ENCODE assay signal across 1 cellular context in the genomic region with DNA sequence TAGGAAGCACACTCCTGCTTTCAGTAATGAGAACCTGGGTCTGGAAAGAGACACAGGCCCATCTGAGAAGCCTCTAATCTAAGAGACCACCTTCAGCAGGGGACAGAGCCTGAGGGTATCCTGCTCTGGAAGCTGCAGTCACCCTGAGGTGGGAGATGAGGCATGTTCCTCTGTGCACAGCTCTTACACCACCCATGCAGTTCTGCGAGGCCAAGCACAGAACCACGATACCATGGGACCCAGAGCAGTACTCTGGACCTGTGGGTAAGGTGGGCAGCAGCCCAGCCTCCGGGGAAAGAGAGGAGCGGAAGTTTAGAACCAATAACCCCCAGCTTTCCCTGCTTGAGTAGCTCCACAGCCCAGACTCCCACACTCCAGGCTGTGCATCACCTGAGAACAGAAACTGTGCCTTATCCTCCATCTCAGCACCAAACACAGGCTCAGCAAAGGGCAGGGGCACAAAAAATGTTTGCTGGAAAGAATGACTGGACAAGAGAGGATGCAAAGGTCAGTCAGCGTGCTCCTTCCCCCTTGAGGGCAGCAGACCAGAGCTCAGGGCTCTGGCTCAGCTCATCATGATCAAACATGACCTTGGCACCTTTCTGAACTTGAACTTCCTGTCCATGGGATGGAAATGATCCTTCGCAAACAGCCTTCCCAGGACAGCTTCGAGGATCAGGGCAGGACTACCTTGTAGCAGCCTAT.
A peak's percentile ranks its signal among the peaks of the same experiment; 100 is the strongest.
TF ChIP-seq lines count a peak whose summit lies in the region.

No MANE protein-coding gene starts in this region.

TF ChIP-seq in HepG2, 621 proteins besides CTCF, POLR2A, EP300 and RAD21 (continued from another document and continues in another):
- TF ChIP-seq, protein P1, sequence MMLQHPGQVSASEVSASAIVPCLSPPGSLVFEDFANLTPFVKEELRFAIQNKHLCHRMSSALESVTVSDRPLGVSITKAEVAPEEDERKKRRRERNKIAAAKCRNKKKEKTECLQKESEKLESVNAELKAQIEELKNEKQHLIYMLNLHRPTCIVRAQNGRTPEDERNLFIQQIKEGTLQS (CRISPR knock-in tag; IDR thresholded peaks at IDR 0.05): 0 out of 2 replicates have a peak, but pooled peaks have one; percentile 19
- TF ChIP-seq MAFF (IDR thresholded peaks at IDR 0.05; ENCODE audit: low read depth, low read length) (0 out of 2 replicates have a peak, but pooled peaks have one; percentile 2), ZSCAN12 (CRISPR knock-in tag; IDR thresholded peaks at IDR 0.05) (no peak), ZNF614 (CRISPR knock-in tag; IDR thresholded peaks at IDR 0.05; ENCODE audit: borderline replicate concordance) (no peak; the same call in 1 of the 2 replicates), CENPT (CRISPR knock-in tag; IDR thresholded peaks at IDR 0.05; ENCODE audit: low read depth) (no peak), SAFB2 (CRISPR knock-in tag; IDR thresholded peaks at IDR 0.05; ENCODE audit: borderline replicate concordance, low read depth) (no peak), PCBP1 (IDR thresholded peaks at IDR 0.05; ENCODE audit: borderline replicate concordance, low read depth, low read length) (no peak), ARNT (IDR thresholded peaks at IDR 0.05) (no peak), ZKSCAN8 (CRISPR knock-in tag; IDR thresholded peaks at IDR 0.05; ENCODE audit: borderline replicate concordance) (no peak), HOXA5 (CRISPR knock-in tag; IDR thresholded peaks at IDR 0.05) (no peak), TBX2 (CRISPR knock-in tag; IDR thresholded peaks at IDR 0.05; ENCODE audit: borderline replicate concordance) (peak; percentile 92), ONECUT2 (CRISPR knock-in tag; IDR thresholded peaks at IDR 0.05) (no peak), ZNF572 (CRISPR knock-in tag; IDR thresholded peaks at IDR 0.05) (no peak), ZBTB21 (CRISPR knock-in tag; IDR thresholded peaks at IDR 0.05) (no peak), NFYC (CRISPR knock-in tag; IDR thresholded peaks at IDR 0.05) (no peak), ZNF382 (CRISPR knock-in tag; IDR thresholded peaks at IDR 0.05; ENCODE audit: borderline replicate concordance) (no peak), CC2D1A (CRISPR knock-in tag; IDR thresholded peaks at IDR 0.05) (no peak), TBL1XR1 (IDR thresholded peaks at IDR 0.05; ENCODE audit: borderline replicate concordance, low read length, partially characterized antibody) (peak; percentile 98), DNMT1 (CRISPR knock-in tag; IDR thresholded peaks at IDR 0.05) (no peak), WIZ (CRISPR knock-in tag; IDR thresholded peaks at IDR 0.05) (no peak), ZNF446 (CRISPR knock-in tag; IDR thresholded peaks at IDR 0.05) (no peak), RFX5 (IDR thresholded peaks at IDR 0.05; ENCODE audit: low read depth, low read length) (no peak), HNRNPLL (IDR thresholded peaks at IDR 0.05; ENCODE audit: low read depth, low read length, poor library complexity, severe bottlenecking) (no peak), FOXM1 (CRISPR knock-in tag; IDR thresholded peaks at IDR 0.05) (no peak), SOX5 (CRISPR knock-in tag; IDR thresholded peaks at IDR 0.05; ENCODE audit: borderline replicate concordance) (peak; percentile 57; the same call in 1 of the 2 replicates), MED1 (CRISPR knock-in tag; IDR thresholded peaks at IDR 0.05) (peak; percentile 79), ZNF850 (CRISPR knock-in tag; conservative IDR thresholded peaks at IDR 0.05) (no peak), ZNF230 (CRISPR knock-in tag; IDR thresholded peaks at IDR 0.05) (no peak), TCF7 (IDR thresholded peaks at IDR 0.05; ENCODE audit: low read depth) (peak; percentile 35; the same call in 1 of the 2 replicates), ARHGAP35 (CRISPR knock-in tag; IDR thresholded peaks at IDR 0.05; ENCODE audit: borderline replicate concordance) (no peak), ZNF567 (CRISPR knock-in tag; IDR thresholded peaks at IDR 0.05; ENCODE audit: borderline replicate concordance) (no peak), MTF2 (CRISPR knock-in tag; IDR thresholded peaks at IDR 0.05; ENCODE audit: borderline replicate concordance) (no peak)
- TF ChIP-seq, protein P2, sequence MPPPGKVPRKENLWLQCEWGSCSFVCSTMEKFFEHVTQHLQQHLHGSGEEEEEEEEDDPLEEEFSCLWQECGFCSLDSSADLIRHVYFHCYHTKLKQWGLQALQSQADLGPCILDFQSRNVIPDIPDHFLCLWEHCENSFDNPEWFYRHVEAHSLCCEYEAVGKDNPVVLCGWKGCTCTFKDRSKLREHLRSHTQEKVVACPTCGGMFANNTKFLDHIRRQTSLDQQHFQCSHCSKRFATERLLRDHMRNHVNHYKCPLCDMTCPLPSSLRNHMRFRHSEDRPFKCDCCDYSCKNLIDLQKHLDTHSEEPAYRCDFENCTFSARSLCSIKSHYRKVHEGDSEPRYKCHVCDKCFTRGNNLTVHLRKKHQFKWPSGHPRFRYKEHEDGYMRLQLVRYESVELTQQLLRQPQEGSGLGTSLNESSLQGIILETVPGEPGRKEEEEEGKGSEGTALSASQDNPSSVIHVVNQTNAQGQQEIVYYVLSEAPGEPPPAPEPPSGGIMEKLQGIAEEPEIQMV (CRISPR knock-in tag; IDR thresholded peaks at IDR 0.05; ENCODE audit: low read depth): 0 out of 2 replicates have a peak, but pooled peaks have one; percentile 22
- TF ChIP-seq, protein P3, sequence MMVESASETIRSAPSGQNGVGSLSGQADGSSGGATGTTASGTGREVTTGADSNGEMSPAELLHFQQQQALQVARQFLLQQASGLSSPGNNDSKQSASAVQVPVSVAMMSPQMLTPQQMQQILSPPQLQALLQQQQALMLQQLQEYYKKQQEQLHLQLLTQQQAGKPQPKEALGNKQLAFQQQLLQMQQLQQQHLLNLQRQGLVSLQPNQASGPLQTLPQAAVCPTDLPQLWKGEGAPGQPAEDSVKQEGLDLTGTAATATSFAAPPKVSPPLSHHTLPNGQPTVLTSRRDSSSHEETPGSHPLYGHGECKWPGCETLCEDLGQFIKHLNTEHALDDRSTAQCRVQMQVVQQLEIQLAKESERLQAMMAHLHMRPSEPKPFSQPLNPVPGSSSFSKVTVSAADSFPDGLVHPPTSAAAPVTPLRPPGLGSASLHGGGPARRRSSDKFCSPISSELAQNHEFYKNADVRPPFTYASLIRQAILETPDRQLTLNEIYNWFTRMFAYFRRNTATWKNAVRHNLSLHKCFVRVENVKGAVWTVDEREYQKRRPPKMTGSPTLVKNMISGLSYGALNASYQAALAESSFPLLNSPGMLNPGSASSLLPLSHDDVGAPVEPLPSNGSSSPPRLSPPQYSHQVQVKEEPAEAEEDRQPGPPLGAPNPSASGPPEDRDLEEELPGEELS (CRISPR knock-in tag; IDR thresholded peaks at IDR 0.05): peak; percentile 49
- TF ChIP-seq, protein P4, sequence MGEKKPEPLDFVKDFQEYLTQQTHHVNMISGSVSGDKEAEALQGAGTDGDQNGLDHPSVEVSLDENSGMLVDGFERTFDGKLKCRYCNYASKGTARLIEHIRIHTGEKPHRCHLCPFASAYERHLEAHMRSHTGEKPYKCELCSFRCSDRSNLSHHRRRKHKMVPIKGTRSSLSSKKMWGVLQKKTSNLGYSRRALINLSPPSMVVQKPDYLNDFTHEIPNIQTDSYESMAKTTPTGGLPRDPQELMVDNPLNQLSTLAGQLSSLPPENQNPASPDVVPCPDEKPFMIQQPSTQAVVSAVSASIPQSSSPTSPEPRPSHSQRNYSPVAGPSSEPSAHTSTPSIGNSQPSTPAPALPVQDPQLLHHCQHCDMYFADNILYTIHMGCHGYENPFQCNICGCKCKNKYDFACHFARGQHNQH (CRISPR knock-in tag; IDR thresholded peaks at IDR 0.05): peak; percentile 60; the same call in 1 of the 2 replicates
- TF ChIP-seq, protein P5, sequence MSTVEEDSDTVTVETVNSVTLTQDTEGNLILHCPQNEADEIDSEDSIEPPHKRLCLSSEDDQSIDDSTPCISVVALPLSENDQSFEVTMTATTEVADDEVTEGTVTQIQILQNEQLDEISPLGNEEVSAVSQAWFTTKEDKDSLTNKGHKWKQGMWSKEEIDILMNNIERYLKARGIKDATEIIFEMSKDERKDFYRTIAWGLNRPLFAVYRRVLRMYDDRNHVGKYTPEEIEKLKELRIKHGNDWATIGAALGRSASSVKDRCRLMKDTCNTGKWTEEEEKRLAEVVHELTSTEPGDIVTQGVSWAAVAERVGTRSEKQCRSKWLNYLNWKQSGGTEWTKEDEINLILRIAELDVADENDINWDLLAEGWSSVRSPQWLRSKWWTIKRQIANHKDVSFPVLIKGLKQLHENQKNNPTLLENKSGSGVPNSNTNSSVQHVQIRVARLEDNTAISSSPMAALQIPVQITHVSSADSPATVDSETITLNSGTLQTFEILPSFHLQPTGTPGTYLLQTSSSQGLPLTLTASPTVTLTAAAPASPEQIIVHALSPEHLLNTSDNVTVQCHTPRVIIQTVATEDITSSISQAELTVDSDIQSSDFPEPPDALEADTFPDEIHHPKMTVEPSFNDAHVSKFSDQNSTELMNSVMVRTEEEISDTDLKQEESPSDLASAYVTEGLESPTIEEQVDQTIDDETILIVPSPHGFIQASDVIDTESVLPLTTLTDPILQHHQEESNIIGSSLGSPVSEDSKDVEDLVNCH (CRISPR knock-in tag; IDR thresholded peaks at IDR 0.05): no peak
- TF ChIP-seq, protein P6, sequence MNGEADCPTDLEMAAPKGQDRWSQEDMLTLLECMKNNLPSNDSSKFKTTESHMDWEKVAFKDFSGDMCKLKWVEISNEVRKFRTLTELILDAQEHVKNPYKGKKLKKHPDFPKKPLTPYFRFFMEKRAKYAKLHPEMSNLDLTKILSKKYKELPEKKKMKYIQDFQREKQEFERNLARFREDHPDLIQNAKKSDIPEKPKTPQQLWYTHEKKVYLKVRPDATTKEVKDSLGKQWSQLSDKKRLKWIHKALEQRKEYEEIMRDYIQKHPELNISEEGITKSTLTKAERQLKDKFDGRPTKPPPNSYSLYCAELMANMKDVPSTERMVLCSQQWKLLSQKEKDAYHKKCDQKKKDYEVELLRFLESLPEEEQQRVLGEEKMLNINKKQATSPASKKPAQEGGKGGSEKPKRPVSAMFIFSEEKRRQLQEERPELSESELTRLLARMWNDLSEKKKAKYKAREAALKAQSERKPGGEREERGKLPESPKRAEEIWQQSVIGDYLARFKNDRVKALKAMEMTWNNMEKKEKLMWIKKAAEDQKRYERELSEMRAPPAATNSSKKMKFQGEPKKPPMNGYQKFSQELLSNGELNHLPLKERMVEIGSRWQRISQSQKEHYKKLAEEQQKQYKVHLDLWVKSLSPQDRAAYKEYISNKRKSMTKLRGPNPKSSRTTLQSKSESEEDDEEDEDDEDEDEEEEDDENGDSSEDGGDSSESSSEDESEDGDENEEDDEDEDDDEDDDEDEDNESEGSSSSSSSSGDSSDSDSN (CRISPR knock-in tag; IDR thresholded peaks at IDR 0.05): no peak
- TF ChIP-seq, protein P7, sequence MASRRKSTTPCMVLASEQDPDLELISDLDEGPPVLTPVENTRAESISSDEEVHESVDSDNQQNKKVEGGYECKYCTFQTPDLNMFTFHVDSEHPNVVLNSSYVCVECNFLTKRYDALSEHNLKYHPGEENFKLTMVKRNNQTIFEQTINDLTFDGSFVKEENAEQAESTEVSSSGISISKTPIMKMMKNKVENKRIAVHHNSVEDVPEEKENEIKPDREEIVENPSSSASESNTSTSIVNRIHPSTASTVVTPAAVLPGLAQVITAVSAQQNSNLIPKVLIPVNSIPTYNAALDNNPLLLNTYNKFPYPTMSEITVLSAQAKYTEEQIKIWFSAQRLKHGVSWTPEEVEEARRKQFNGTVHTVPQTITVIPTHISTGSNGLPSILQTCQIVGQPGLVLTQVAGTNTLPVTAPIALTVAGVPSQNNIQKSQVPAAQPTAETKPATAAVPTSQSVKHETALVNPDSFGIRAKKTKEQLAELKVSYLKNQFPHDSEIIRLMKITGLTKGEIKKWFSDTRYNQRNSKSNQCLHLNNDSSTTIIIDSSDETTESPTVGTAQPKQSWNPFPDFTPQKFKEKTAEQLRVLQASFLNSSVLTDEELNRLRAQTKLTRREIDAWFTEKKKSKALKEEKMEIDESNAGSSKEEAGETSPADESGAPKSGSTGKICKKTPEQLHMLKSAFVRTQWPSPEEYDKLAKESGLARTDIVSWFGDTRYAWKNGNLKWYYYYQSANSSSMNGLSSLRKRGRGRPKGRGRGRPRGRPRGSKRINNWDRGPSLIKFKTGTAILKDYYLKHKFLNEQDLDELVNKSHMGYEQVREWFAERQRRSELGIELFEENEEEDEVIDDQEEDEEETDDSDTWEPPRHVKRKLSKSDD (CRISPR knock-in tag; IDR thresholded peaks at IDR 0.05; ENCODE audit: low read depth): no peak
- TF ChIP-seq, protein P8, sequence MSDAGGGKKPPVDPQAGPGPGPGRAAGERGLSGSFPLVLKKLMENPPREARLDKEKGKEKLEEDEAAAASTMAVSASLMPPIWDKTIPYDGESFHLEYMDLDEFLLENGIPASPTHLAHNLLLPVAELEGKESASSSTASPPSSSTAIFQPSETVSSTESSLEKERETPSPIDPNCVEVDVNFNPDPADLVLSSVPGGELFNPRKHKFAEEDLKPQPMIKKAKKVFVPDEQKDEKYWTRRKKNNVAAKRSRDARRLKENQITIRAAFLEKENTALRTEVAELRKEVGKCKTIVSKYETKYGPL (CRISPR knock-in tag; IDR thresholded peaks at IDR 0.05): no peak
- TF ChIP-seq, protein P9, sequence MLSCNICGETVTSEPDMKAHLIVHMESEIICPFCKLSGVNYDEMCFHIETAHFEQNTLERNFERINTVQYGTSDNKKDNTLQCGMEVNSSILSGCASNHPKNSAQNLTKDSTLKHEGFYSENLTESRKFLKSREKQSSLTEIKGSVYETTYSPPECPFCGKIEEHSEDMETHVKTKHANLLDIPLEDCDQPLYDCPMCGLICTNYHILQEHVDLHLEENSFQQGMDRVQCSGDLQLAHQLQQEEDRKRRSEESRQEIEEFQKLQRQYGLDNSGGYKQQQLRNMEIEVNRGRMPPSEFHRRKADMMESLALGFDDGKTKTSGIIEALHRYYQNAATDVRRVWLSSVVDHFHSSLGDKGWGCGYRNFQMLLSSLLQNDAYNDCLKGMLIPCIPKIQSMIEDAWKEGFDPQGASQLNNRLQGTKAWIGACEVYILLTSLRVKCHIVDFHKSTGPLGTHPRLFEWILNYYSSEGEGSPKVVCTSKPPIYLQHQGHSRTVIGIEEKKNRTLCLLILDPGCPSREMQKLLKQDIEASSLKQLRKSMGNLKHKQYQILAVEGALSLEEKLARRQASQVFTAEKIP (CRISPR knock-in tag; IDR thresholded peaks at IDR 0.05; ENCODE audit: borderline replicate concordance): no peak
